ENCODE assay signal across 8 cellular contexts in the genomic region with DNA sequence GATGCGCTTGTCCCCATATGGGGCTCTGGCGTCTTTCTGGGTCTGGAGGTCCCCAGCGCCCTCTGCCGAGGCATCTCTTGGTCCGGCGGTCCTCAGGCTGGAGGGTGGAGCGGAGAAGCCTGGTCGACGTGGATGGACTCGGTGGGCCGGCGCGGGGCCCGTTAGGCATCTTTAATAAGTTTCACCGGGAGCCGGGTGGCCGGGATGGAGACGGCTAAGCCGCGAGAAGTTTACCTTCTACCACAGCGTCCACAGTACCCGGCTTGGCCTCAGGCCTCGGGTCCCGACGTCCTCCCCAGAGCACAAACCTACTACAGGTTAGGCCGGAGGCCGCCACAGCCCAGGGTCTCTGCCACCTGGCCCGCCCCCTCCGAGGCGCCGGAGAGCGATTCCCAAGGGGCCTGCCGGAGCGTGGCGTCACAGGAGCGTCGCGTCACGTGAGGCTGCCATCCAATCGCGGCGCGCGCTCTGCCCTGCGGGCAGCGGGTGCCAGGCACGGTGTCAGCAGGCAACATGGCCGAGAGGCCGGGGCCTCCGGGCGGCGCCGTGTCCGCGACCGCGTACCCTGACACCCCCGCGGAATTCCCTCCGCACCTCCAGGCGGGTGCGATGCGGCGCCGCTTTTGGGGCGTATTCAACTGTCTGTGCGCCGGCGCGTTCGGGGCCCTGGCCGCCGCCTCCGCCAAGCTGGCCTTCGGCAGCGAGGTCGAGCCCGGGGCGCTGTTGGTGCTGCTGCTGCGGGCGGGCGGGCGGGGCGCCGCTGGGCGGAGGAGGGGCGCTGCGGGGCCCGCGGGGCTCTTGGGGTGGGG. TPM values are rescaled to one million over a fixed set of nuclear protein-coding genes. Genes with fewer than 3 reads are reported as not detected.
DNase-seq lines count a peak whose midpoint lies in the region; ATAC-seq and TF ChIP-seq lines count a peak whose summit lies in the region.

A gene (plus strand): TSS at position 501 of the 809 bp plus-strand sequence. CDS start 13 bp downstream, at position 514.

- H3K36me3 Mint-ChIP-seq in CD4-positive, alpha-beta T cell (ENCODE audit: low read depth): peaks cover 4% of the 10 kb centered on the region
- peaks cover 15% of the 10 kb centered on the region for H3K36me3 Mint-ChIP-seq in endodermal cell (ENCODE audit: low read depth)

- H3K4me3 ChIP-seq in endodermal cell (ENCODE audit: low read length): peak within 1 kb of the TSS; percentile 79

- intact Hi-C loops in CD4-positive, alpha-beta T cell (cut with DNase I, micrococcal nuclease): loop anchor here in 1 of 2 experiments (1.0 to 5.0 kb wide), 4 partner anchors 100 to 524 kb away; a partner anchor contains a TSS

- CTCF ChIA-PET in CD4-positive, alpha-beta T cell (lab: Charles Lee): interaction anchor here (0.9 kb wide), 1 partner anchor 12 kb away, joined by 3 read pairs; no protein-coding TSS in a partner anchor

- H3K9me3 Mint-ChIP-seq in CD4-positive, alpha-beta T cell: no peaks in the 10 kb centered on the region
- peaks cover 5% of the 10 kb centered on the region for H3K9me3 Mint-ChIP-seq in endodermal cell

- H3K9ac ChIP-seq in endodermal cell (ENCODE audit: extremely low read depth, low read length, poor library complexity, severe bottlenecking): peak within 1 kb of the TSS; percentile 34

- H3K4me3 Mint-ChIP-seq in CD4-positive, alpha-beta T cell: peak within 1 kb of the TSS; percentile 91
- peak within 1 kb of the TSS; percentile 68 for H3K4me3 Mint-ChIP-seq in endodermal cell

- H3K27me3 ChIP-seq in CD4-positive, alpha-beta T cell (ENCODE audit: control insufficient read depth, insufficient read depth, low read length): no peaks in the 10 kb centered on the region
- no peaks in the 10 kb centered on the region for H3K27me3 ChIP-seq in endodermal cell (ENCODE audit: control insufficient read depth, insufficient read depth, low read length, poor library complexity, severe bottlenecking)

- H3K4me1 Mint-ChIP-seq in CD4-positive, alpha-beta T cell (ENCODE audit: low read depth): peaks cover 48% of the 10 kb centered on the region
- no peaks in the 10 kb centered on the region for H3K4me1 Mint-ChIP-seq in endodermal cell

- H3K9me3 ChIP-seq in CD4-positive, alpha-beta T cell (ENCODE audit: control insufficient read depth, low read length): no peaks in the 10 kb centered on the region
- H3K9me3 ChIP-seq in endodermal cell (ENCODE audit: control insufficient read depth, low read length): no peaks in the 10 kb centered on the region

- DNase-seq in CD4-positive, alpha-beta T cell: peak; percentile 72 to 88 (median 81)
- DNase-seq in NOMO-1 (lab: John Stamatoyannopoulos, UW; ENCODE audit: unreplicated experiment in 2 of 2) (peak; percentile 79 to 88), endodermal cell (peak; percentile 97), mesenteric fat pad (ENCODE audit: low spot score) (peak; percentile 98)
- peak; percentile 67 for DNase-seq in activated CD8-positive, alpha-beta memory T cell treated with anti-CD3 and anti-CD28 coated beads, Interleukin-2, amount 50 U/mL, for 24 hours (ENCODE audit: extremely low read depth)
- DNase-seq in stimulated activated CD8-positive, alpha-beta memory T cell treated with anti-CD3 and anti-CD28 coated beads, Interleukin-15, amount 100 ng/mL, for 24 hours (ENCODE audit: low read depth): peak; percentile 76

- no peaks in the 10 kb centered on the region for H3K27me3 Mint-ChIP-seq in CD4-positive, alpha-beta T cell
- no peaks in the 10 kb centered on the region for H3K27me3 Mint-ChIP-seq in endodermal cell (ENCODE audit: insufficient read depth)

- ATAC-seq in CD4-positive, alpha-beta T cell (ENCODE audit: poor library complexity): peak; percentile 91
- ATAC-seq in GM19351 (IDR thresholded peaks at IDR 0.05; ENCODE audit: unreplicated experiment) (peak; percentile 90), HG03521 (IDR thresholded peaks at IDR 0.05; ENCODE audit: unreplicated experiment) (peak; percentile 94)

- no peak for TF ChIP-seq CTCF in CD4-positive, alpha-beta T cell (IDR thresholded peaks at IDR 0.05)
- TF ChIP-seq CTCF in endodermal cell (conservative IDR thresholded peaks at IDR 0.05): peak; percentile 64

- peaks cover 5% of the 10 kb centered on the region for H3K36me3 ChIP-seq in endodermal cell (ENCODE audit: control insufficient read depth, insufficient read depth, low read length)

- peak within 1 kb of the TSS; percentile 88 for H3K27ac Mint-ChIP-seq in CD4-positive, alpha-beta T cell
- H3K27ac Mint-ChIP-seq in endodermal cell: peak within 1 kb of the TSS; percentile 92

- 18 to 81% methylated on average over 20 to 90 of the region's 90 CpGs for WGBS in endodermal cell (ENCODE audit: insufficient coverage in 1 of 2, insufficient read length in 1 of 2), 2 experiments

- H3K27ac ChIP-seq in CD4-positive, alpha-beta T cell (ENCODE audit: low read depth, low read length): peak within 1 kb of the TSS; percentile 72
- H3K27ac ChIP-seq in endodermal cell (ENCODE audit: low read depth, low read length): no peak within 1 kb of the TSS

- no peaks in the 10 kb centered on the region for H3K4me1 ChIP-seq in endodermal cell (ENCODE audit: control insufficient read depth, insufficient read depth, low read length)

- POLR2A ChIA-PET in CD4-positive, alpha-beta T cell (lab: Charles Lee): interaction anchor here (0.6 to 1.2 kb wide), 2 partner anchors 114 to 524 kb away, joined by 3 to 6 read pairs; a partner anchor contains a TSS

RNA-seq across cellular contexts. Expression of the gene that starts here (rescaled TPM):
- 1 to 10 TPM; 6.8 to 8.0 TPM for total RNA-seq in CD4-positive, alpha-beta T cell
- 10 to 100 TPM; 12.1 to 16.9 TPM for total RNA-seq in endodermal cell
- polyA plus RNA-seq in endodermal cell (2013, experiment 1 of 2): 18.1 TPM
- 16.3 TPM for polyA plus RNA-seq in endodermal cell (2013, experiment 2 of 2)
- total RNA-seq in mesenteric fat pad: 8.1 TPM
